In the genomic region with DNA sequence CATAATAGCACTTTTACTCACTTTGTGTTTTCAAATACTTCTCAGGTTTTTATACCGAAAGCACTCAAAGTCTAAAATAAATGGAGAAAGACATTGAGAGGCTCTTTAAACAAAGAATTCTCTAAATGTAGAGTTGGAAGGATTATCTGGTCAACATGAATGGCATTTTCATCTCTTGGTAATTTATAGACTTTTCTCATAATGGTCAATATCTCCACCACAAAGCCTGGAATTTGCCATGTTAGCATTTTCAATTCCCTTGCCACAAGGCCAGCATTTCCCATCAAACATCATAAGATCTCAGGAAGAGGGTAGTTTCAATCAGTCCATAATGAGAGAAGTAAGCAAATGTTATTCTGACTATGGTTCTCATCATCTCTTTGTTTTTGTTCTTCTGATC, we compare ENCODE assay signal across 28 cellular contexts.
"Had no signal": no experiment of that assay in that cellular context is flagged by ENCODE, and none has a peak within 500 bp of the region (broad histone marks: within the 10 kb centered on the region; RNA-seq: fewer than 3 reads in every experiment).

No MANE protein-coding gene starts in this region.

- H3K36me3 Mint-ChIP-seq: activated CD8-positive, alpha-beta memory T cell treated with anti-CD3 and anti-CD28 coated beads, Interleukin-2, amount 10 ng/mL, durations not matched to agents 7 days and 5 days; activated naive CD4-positive, alpha-beta T cell treated with anti-CD3 and anti-CD28 coated beads, Interleukin-2, amount 10 ng/mL, durations not matched to agents 7 days and 5 days; activated naive CD8-positive, alpha-beta T cell had no signal

- H3K36me3 ChIP-seq: ascending aorta, cardiac muscle cell, colonic mucosa, WERI-Rb-1 had no signal

- H3K27ac Mint-ChIP-seq: activated CD4-positive, alpha-beta memory T cell treated with anti-CD3 and anti-CD28 coated beads, Interleukin-2, amount 10 ng/mL, durations not matched to agents 7 days and 5 days; activated CD8-positive, alpha-beta memory T cell treated with anti-CD3 and anti-CD28 coated beads, Interleukin-2, amount 10 ng/mL, durations not matched to agents 7 days and 5 days; activated naive CD4-positive, alpha-beta T cell treated with anti-CD3 and anti-CD28 coated beads, Interleukin-2, amount 10 ng/mL, durations not matched to agents 7 days and 5 days; activated naive CD8-positive, alpha-beta T cell had no signal

- H3K27me3 Mint-ChIP-seq: activated CD4-positive, alpha-beta memory T cell treated with anti-CD3 and anti-CD28 coated beads, Interleukin-2, amount 10 ng/mL, durations not matched to agents 7 days and 5 days; activated CD8-positive, alpha-beta memory T cell treated with anti-CD3 and anti-CD28 coated beads, Interleukin-2, amount 10 ng/mL, durations not matched to agents 7 days and 5 days; activated naive CD4-positive, alpha-beta T cell treated with anti-CD3 and anti-CD28 coated beads, Interleukin-2, amount 10 ng/mL, durations not matched to agents 7 days and 5 days; activated naive CD8-positive, alpha-beta T cell; central memory CD8-positive, alpha-beta T cell had no signal

- H3K4me1 Mint-ChIP-seq: activated CD4-positive, alpha-beta memory T cell treated with anti-CD3 and anti-CD28 coated beads, Interleukin-2, amount 10 ng/mL, durations not matched to agents 7 days and 5 days; activated CD8-positive, alpha-beta memory T cell treated with anti-CD3 and anti-CD28 coated beads, Interleukin-2, amount 10 ng/mL, durations not matched to agents 7 days and 5 days; activated naive CD4-positive, alpha-beta T cell treated with anti-CD3 and anti-CD28 coated beads, Interleukin-2, amount 10 ng/mL, durations not matched to agents 7 days and 5 days; central memory CD8-positive, alpha-beta T cell had no signal

- H3K27me3 ChIP-seq: ascending aorta, cardiac muscle cell, colonic mucosa had no signal

- H3K27ac ChIP-seq: ascending aorta, cardiac muscle cell, colonic mucosa, WERI-Rb-1 had no signal

- H3K4me3 Mint-ChIP-seq: activated CD4-positive, alpha-beta memory T cell treated with anti-CD3 and anti-CD28 coated beads, Interleukin-2, amount 10 ng/mL, durations not matched to agents 7 days and 5 days; activated CD8-positive, alpha-beta memory T cell treated with anti-CD3 and anti-CD28 coated beads, Interleukin-2, amount 10 ng/mL, durations not matched to agents 7 days and 5 days; activated naive CD4-positive, alpha-beta T cell treated with anti-CD3 and anti-CD28 coated beads, Interleukin-2, amount 10 ng/mL, durations not matched to agents 7 days and 5 days; activated naive CD8-positive, alpha-beta T cell; central memory CD8-positive, alpha-beta T cell had no signal

- ATAC-seq: activated CD8-positive, alpha-beta memory T cell treated with anti-CD3 and anti-CD28 coated beads, Interleukin-2, amount 10 ng/mL, durations not matched to agents 7 days and 5 days; Panc1 had no signal

- H3K4me1 ChIP-seq: ascending aorta, colonic mucosa had no signal

- H3K4me3 ChIP-seq: ascending aorta, cardiac muscle cell, colonic mucosa had no signal

- H3K9me3 ChIP-seq: ascending aorta, colonic mucosa had no signal

- DNase-seq: activated CD4-positive, alpha-beta memory T cell treated with anti-CD3 and anti-CD28 coated beads, Interleukin-2, amount 10 ng/mL, durations not matched to agents 7 days and 5 days; activated CD4-positive, alpha-beta T cell treated with anti-CD3 and anti-CD28 coated beads for 1 hour; activated CD4-positive, alpha-beta T cell treated with anti-CD3 and anti-CD28 coated beads for 48 hours; activated CD4-positive, CD25-positive, alpha-beta regulatory T cell; activated CD8-positive, alpha-beta memory T cell treated with anti-CD3 and anti-CD28 coated beads for 24 hours; activated CD8-positive, alpha-beta memory T cell treated with anti-CD3 and anti-CD28 coated beads, Interleukin-2, amount 10 ng/mL, durations not matched to agents 7 days and 5 days; activated CD8-positive, alpha-beta memory T cell treated with anti-CD3 and anti-CD28 coated beads, Interleukin-2, amount 50 U/mL, for 48 hours; activated effector memory CD4-positive, alpha-beta T cell treated with Interleukin-2 at 50 U/mL for 16 hours; activated naive CD4-positive, alpha-beta T cell treated with anti-CD3 and anti-CD28 coated beads, Interleukin-2, amount 10 ng/mL, durations not matched to agents 7 days and 5 days; activated T-cell treated with anti-CD3 and anti-CD28 coated beads, Interleukin-2, amount 50 U/mL, for 48 hours; amygdala; colonic mucosa; NCI-H1092 treated with DMSO at 0.1 percent for 48 hours; NCI-H1694; NCI-H2029 treated with DMSO at 0.1 percent for 48 hours; NCI-H2107; NCI-H226; NCI-H446 treated with DMSO at 0.1 percent for 48 hours; NCI-H524; NCI-H82; SIG-M5; T1000; WERI-Rb-1 had no signal
